Comparison of ENCODE assay signal across 20 cellular contexts in genomic region chr3:102714567-102714966, GRCh38.
DNase-seq lines count a peak whose midpoint lies in the region; ATAC-seq and TF ChIP-seq lines count a peak whose summit lies in the region.
"Had no signal": no experiment of that assay in that cellular context is flagged by ENCODE, and none has a peak within 500 bp of the region (broad histone marks: within the 10 kb centered on the region; RNA-seq: fewer than 3 reads in every experiment).

No MANE protein-coding gene starts in this region.

- ATAC-seq in GM19467 (IDR thresholded peaks at IDR 0.05; ENCODE audit: unreplicated experiment) = peak; percentile 15
- peak; percentile 8 for ATAC-seq in HG02852 (IDR thresholded peaks at IDR 0.05; ENCODE audit: unreplicated experiment)
- peak; percentile 3 for ATAC-seq in HG03442 (IDR thresholded peaks at IDR 0.05; ENCODE audit: unreplicated experiment)
- ATAC-seq: HepG2, mucosa of descending colon had no signal

- no peak overlapping the region for H2BK120ac ChIP-seq in mesendoderm (ENCODE audit: low read depth, low read length)

- H3K4ac ChIP-seq in mesendoderm (ENCODE audit: low read depth, low read length) = no peak overlapping the region

- H3K27me3 Mint-ChIP-seq in Calu3 (ENCODE audit: unreplicated experiment) = no peaks in the 10 kb centered on the region
- H3K27me3 Mint-ChIP-seq: activated B cell treated with CpG ODN at 0.5 μM for 24 hours, progenitor cell of endocrine pancreas had no signal

- H2BK5ac ChIP-seq in mesendoderm (ENCODE audit: low read length) = no peak overlapping the region

- intact Hi-C loops in Calu3 (cut with micrococcal nuclease; ENCODE audit: unreplicated experiment) = no loop called here

- BruUV-seq in Calu3 (replicated peaks; lab: Mats Ljungman, UMichigan) = no TSS peak

- no peak overlapping the region for H3K9ac ChIP-seq in mesendoderm (ENCODE audit: low read length)

- no peak overlapping the region for H2AK5ac ChIP-seq in mesendoderm (ENCODE audit: low read length)

- H3K27me3 ChIP-seq in mesendoderm (ENCODE audit: insufficient read depth, low read length, poor library complexity) = no peaks in the 10 kb centered on the region
- H3K27me3 ChIP-seq: SJSA1 had no signal

- H3K4me2 ChIP-seq in mesendoderm (ENCODE audit: low read length) = no peak overlapping the region

- no peak overlapping the region for H4K8ac ChIP-seq in mesendoderm (ENCODE audit: low read depth, low read length)

- H3K4me3 Mint-ChIP-seq in Calu3 (ENCODE audit: low read depth, unreplicated experiment) = no peak overlapping the region
- H3K4me3 Mint-ChIP-seq: activated B cell treated with CpG ODN at 0.5 μM for 24 hours; H9; stimulated activated naive B cell treated with anti-CD40 and anti-IgM and Interleukin-4, amounts not matched to agents 10 μg/mL and 1 μg/mL and 100 μg/mL, for 72 hours had no signal

- CTCF ChIA-PET in Calu3 (lab: Charles Lee) = no interaction called here

- no peaks in the 10 kb centered on the region for H3K79me2 ChIP-seq in mesendoderm (ENCODE audit: control insufficient read depth, insufficient read depth, low read length)

- no peak overlapping the region for H3K18ac ChIP-seq in mesendoderm (ENCODE audit: low read length)

- H3K36me3 ChIP-seq in mesendoderm (ENCODE audit: control insufficient read depth, insufficient read depth, low read length) = no peaks in the 10 kb centered on the region
- H3K36me3 ChIP-seq: SJSA1 had no signal

- no peak overlapping the region for H3K27ac ChIP-seq in mesendoderm (ENCODE audit: low read depth, low read length)
- H3K27ac ChIP-seq: SJSA1 had no signal

- H3K4me3 ChIP-seq in mesendoderm (ENCODE audit: low read length) = no peak overlapping the region
- H3K4me3 ChIP-seq: mucosa of descending colon, SJSA1 had no signal

- WGBS in mesendoderm (ENCODE audit: extremely low coverage, insufficient coverage, low lambda C conversion rate) = no CpG with 5 or more reads among the region's 3 CpGs

- no peaks in the 10 kb centered on the region for H3K36me3 Mint-ChIP-seq in Calu3 (ENCODE audit: insufficient read depth, unreplicated experiment)
- H3K36me3 Mint-ChIP-seq: stimulated activated naive B cell treated with anti-CD40 and anti-IgM and Interleukin-4, amounts not matched to agents 10 μg/mL and 1 μg/mL and 100 μg/mL, for 72 hours had no signal

- peak overlapping the region; percentile 36 for H3K27ac Mint-ChIP-seq in Calu3 (ENCODE audit: unreplicated experiment)
- H3K27ac Mint-ChIP-seq: activated B cell treated with CpG ODN at 0.5 μM for 24 hours; H9; progenitor cell of endocrine pancreas; stimulated activated naive B cell treated with anti-CD40 and anti-IgM and Interleukin-4, amounts not matched to agents 10 μg/mL and 1 μg/mL and 100 μg/mL, for 72 hours had no signal

- H3K56ac ChIP-seq in mesendoderm (ENCODE audit: low read length) = no peak overlapping the region

- no peak for DNase-seq in Calu3
- DNase-seq in NCI-H146 (lab: John Stamatoyannopoulos, UW) = no peak
- DNase-seq in putamen (ENCODE audit: low spot score) = no peak
- no peak for DNase-seq in NCI-H2081 (lab: John Stamatoyannopoulos, UW)
- no peak for DNase-seq in mesendoderm
- DNase-seq: activated B cell treated with CpG ODN at 0.5 μM for 24 hours; activated T-cell treated with anti-CD3 and anti-CD28 coated beads for 4 hours; amniotic stem cell; H9; mucosa of descending colon; NCI-H1105 treated with DMSO at 0.1 percent for 48 hours; NCI-H748 treated with DMSO at 0.1 percent for 48 hours; stimulated activated CD4-positive, alpha-beta T cell treated with anti-CD3 and anti-CD28 coated beads, Interleukin-2, amount 100 ng/mL, for 24 hours; stimulated activated naive B cell treated with anti-CD40 and anti-IgM and Interleukin-4, amounts not matched to agents 10 μg/mL and 1 μg/mL and 100 μg/mL, for 72 hours had no signal

- no peaks in the 10 kb centered on the region for H3K79me1 ChIP-seq in mesendoderm (ENCODE audit: low read length)

- no peaks in the 10 kb centered on the region for H3K4me1 ChIP-seq in mesendoderm (ENCODE audit: control insufficient read depth, low read depth, low read length)

- H3K23ac ChIP-seq in mesendoderm (ENCODE audit: low read length) = no peak overlapping the region

- H4K5ac ChIP-seq in mesendoderm (ENCODE audit: low read length) = no peak overlapping the region

- peaks cover 11% of the 10 kb centered on the region for H3K4me1 Mint-ChIP-seq in Calu3 (ENCODE audit: low read depth, unreplicated experiment)
- H3K4me1 Mint-ChIP-seq: activated B cell treated with CpG ODN at 0.5 μM for 24 hours; H9; stimulated activated naive B cell treated with anti-CD40 and anti-IgM and Interleukin-4, amounts not matched to agents 10 μg/mL and 1 μg/mL and 100 μg/mL, for 72 hours had no signal

- H2BK15ac ChIP-seq in mesendoderm (replicated peaks; ENCODE audit: low read depth) = no peak overlapping the region

- no peaks in the 10 kb centered on the region for H3K9me3 Mint-ChIP-seq in Calu3 (ENCODE audit: low read depth, unreplicated experiment)
- H3K9me3 Mint-ChIP-seq: activated B cell treated with CpG ODN at 0.5 μM for 24 hours, H9 had no signal

- no peak for TF ChIP-seq CTCF in Calu3 (IDR thresholded peaks at IDR 0.05; ENCODE audit: unreplicated experiment)
